In genomic region chr17:18477367-18477766, GRCh38 we compare ENCODE assay signal across 10 cellular contexts. TPM values are rescaled to one million over a fixed set of nuclear protein-coding genes. Genes with fewer than 3 reads are reported as not detected.
"Had no signal": no experiment of that assay in that cellular context is flagged by ENCODE, and none has a peak within 500 bp of the region (broad histone marks: within the 10 kb centered on the region; RNA-seq: fewer than 3 reads in every experiment).

No MANE protein-coding gene starts in this region.

RNA-seq across cellular contexts. Expression of gene LGALS9C, which starts 0.8 kb away (rescaled TPM):
- total RNA-seq: activated naive CD4-positive, alpha-beta T cell treated with anti-CD3 and anti-CD28 coated beads, Interleukin-2, amount 50 U/mL, for 72 hours; activated T-cell treated with anti-CD3 and anti-CD28 coated beads, Interleukin-2, amount 50 U/mL, for 72 hours; astrocyte; chondrocyte; dermis blood vessel endothelial cell; fibroblast of lung; fibroblast of villous mesenchyme; gastroesophageal sphincter; glomerular endothelial cell; WTC11 had no signal
